16 cellular contexts compared by ENCODE assay signal in the genomic region with DNA sequence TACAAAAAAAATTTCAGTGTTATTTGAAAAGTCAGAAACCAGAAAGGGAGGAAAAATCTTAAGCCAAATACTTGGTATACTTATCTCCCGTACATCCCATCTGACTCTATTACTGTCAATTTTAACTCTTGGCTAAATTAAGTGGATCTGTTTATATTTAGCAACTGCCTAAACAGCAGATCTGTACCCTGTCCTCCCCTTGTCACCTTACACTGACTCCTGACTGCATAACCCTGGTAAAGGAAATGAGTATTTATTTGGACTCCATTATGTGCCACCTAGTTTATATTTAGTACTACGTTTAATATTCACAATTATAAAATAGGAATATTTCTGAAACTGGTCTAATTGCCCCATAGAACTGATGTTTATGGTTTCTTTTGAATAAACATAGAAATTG.
A peak's percentile ranks its signal among the peaks of the same experiment; 100 is the strongest.
DNase-seq lines count a peak whose midpoint lies in the region; ATAC-seq and TF ChIP-seq lines count a peak whose summit lies in the region.
"Had no signal": no experiment of that assay in that cellular context is flagged by ENCODE, and none has a peak within 500 bp of the region (broad histone marks: within the 10 kb centered on the region; RNA-seq: fewer than 3 reads in every experiment).

No MANE protein-coding gene starts in this region.

- peak overlapping the region; percentile 81 for H2AFZ ChIP-seq in GM23248

- H3K4me3 ChIP-seq in GM23248: no peak overlapping the region
- no peak overlapping the region for H3K4me3 ChIP-seq in coronary artery
- no peak overlapping the region for H3K4me3 ChIP-seq in right cardiac atrium (ENCODE audit: low read length)
- H3K4me3 ChIP-seq in aorta (ENCODE audit: low read length in 2 of 2): no peak overlapping the region
- H3K4me3 ChIP-seq: GM23338, SK-N-MC had no signal

- ATAC-seq in right cardiac atrium: peak; percentile 79 to 83
- peak; percentile 45 for ATAC-seq in aorta (ENCODE audit: low FRiP score)
- no peak for ATAC-seq in GM19467 (IDR thresholded peaks at IDR 0.05; ENCODE audit: unreplicated experiment)
- ATAC-seq: GM23338, Panc1 had no signal

- H3K4me2 ChIP-seq in GM23248 (ENCODE audit: unreplicated experiment): no peak overlapping the region
- H3K4me2 ChIP-seq: GM23338 had no signal

- H3K27ac ChIP-seq in GM23248 (no peak overlapping the region), coronary artery (peak overlapping the region; percentile 45 to 78), right cardiac atrium (ENCODE audit: low read length) (no peak overlapping the region), aorta (ENCODE audit: low read depth in 1 of 2, low read length in 2 of 2) (no peak overlapping the region)
- H3K27ac ChIP-seq: SK-N-MC had no signal

- H3K36me3 ChIP-seq in GM23248 (ENCODE audit: low read depth): no peaks in the 10 kb centered on the region
- H3K36me3 ChIP-seq in aorta (ENCODE audit: control insufficient read depth in 1 of 2, insufficient read depth in 2 of 2, low read length in 1 of 2): no peaks in the 10 kb centered on the region

- H3F3A ChIP-seq in GM23248 (ENCODE audit: insufficient read depth): peaks cover 8% of the 10 kb centered on the region; the same call in 1 of the 2 replicates

- DNase-seq in GM23248 (no peak), coronary artery (ENCODE audit: low spot score) (no peak), right cardiac atrium (no peak), aorta (no peak), NCI-H510A treated with DMSO at 0.1 percent for 48 hours (lab: John Stamatoyannopoulos, UW) (no peak), NCI-H2029 (lab: John Stamatoyannopoulos, UW) (no peak)
- DNase-seq: Calu3; CD4-positive, alpha-beta memory T cell; DMS79; KG1; NCI-H146; NCI-H2081 treated with DMSO at 0.1 percent for 48 hours had no signal

- TF ChIP-seq CTCF in coronary artery (IDR thresholded peaks at IDR 0.05): no peak

- intact Hi-C loops in right cardiac atrium (cut with DNase I): no loop called here
- intact Hi-C loops in aorta (cut with DNase I): no loop called here

- H4K20me1 ChIP-seq in GM23248 (ENCODE audit: insufficient read depth): no peaks in the 10 kb centered on the region

- in situ Hi-C loops in GM23248 (cut with MboI): no loop called here

- H3K9me2 ChIP-seq in GM23248 (ENCODE audit: insufficient read depth): no peaks in the 10 kb centered on the region

- H3K9me3 ChIP-seq in GM23248 (ENCODE audit: low read depth): no peaks in the 10 kb centered on the region
- no peaks in the 10 kb centered on the region for H3K9me3 ChIP-seq in right cardiac atrium (ENCODE audit: control insufficient read depth, low read length)
- H3K9me3 ChIP-seq in aorta (ENCODE audit: control insufficient read depth, low read length): no peaks in the 10 kb centered on the region

- no peaks in the 10 kb centered on the region for H3K79me2 ChIP-seq in GM23248 (ENCODE audit: insufficient read depth)

- H3K9ac ChIP-seq in GM23248: no peak overlapping the region

- H3K27me3 ChIP-seq in GM23248 (replicated peaks; ENCODE audit: insufficient read depth): no peaks in the 10 kb centered on the region
- H3K27me3 ChIP-seq in right cardiac atrium (ENCODE audit: control insufficient read depth, insufficient read depth): no peaks in the 10 kb centered on the region
- H3K27me3 ChIP-seq in aorta (ENCODE audit: control insufficient read depth in 1 of 2, insufficient read depth in 2 of 2, low read length in 1 of 2): no peaks in the 10 kb centered on the region

- H3K4me1 ChIP-seq in GM23248 (ENCODE audit: insufficient read depth) (peaks cover 26% of the 10 kb centered on the region; the same call in 1 of the 2 replicates), right cardiac atrium (ENCODE audit: control insufficient read depth, insufficient read depth, low read length) (peaks cover 8% of the 10 kb centered on the region), aorta (ENCODE audit: control insufficient read depth in 1 of 2, insufficient read depth in 2 of 2, low read length in 2 of 2) (peaks cover 0 to 5% of the 10 kb centered on the region in 2 donors)

- WGBS in GM23248 (ENCODE audit: low coverage in 1 of 2, low lambda C conversion rate in 2 of 2, missing lambda C conversion rate in 2 of 2), 2 experiments: 40% methylated on average over 2 of the region's 2 CpGs
- 29% methylated on average over 2 of the region's 2 CpGs for WGBS in right cardiac atrium
- WGBS in aorta, 2 donors: 5 to 6% methylated on average over 2 of the region's 2 CpGs

Comparison
In these comparisons a context has a peak if more than half of its experiments do, and no peak if none do; other contexts are left out.
1. H3K27ac ChIP-seq: peak in coronary artery (2 of 2); none in GM23248 (single experiment), right cardiac atrium (single experiment) and aorta (0 of 2).